Comparison of ENCODE assay signal across 24 cellular contexts in genomic region chr1:30313176-30313575, GRCh38.
"Had no signal": no experiment of that assay in that cellular context is flagged by ENCODE, and none has a peak within 500 bp of the region (broad histone marks: within the 10 kb centered on the region; RNA-seq: fewer than 3 reads in every experiment).

No MANE protein-coding gene starts in this region.

- H3K9me3 ChIP-seq: breast epithelium, left lung, ovary, prostate gland, vagina had no signal

- H3K4me1 Mint-ChIP-seq: activated B cell treated with CpG ODN at 0.5 μM for 24 hours; activated CD4-positive, alpha-beta T cell treated with anti-CD3 and anti-CD28 coated beads for 36 hours; activated naive CD8-positive, alpha-beta T cell treated with anti-CD3 and anti-CD28 coated beads for 36 hours; activated T-helper 17 cell treated with anti-CD3 and anti-CD28 coated beads, Interleukin-2, amount 50 U/mL, for 72 hours; central memory CD8-positive, alpha-beta T cell; naive thymus-derived CD4-positive, alpha-beta T cell; stimulated activated effector memory CD8-positive, alpha-beta T cell treated with anti-CD3 and anti-CD28 coated beads, Interleukin-12 subunit alpha, Interleukin-12 subunit beta, amount 100 ng/mL, for 72 hours; stimulated activated naive CD8-positive, alpha-beta T cell treated with anti-CD3 and anti-CD28 coated beads, Interleukin-15, amount 100 ng/mL, for 72 hours had no signal

- H3K36me3 ChIP-seq: breast epithelium, left lung, ovary, prostate gland, tibial nerve, vagina had no signal

- H3K9me3 Mint-ChIP-seq: activated B cell treated with CpG ODN at 0.5 μM for 24 hours; activated naive CD8-positive, alpha-beta T cell treated with anti-CD3 and anti-CD28 coated beads for 36 hours; activated T-cell treated with anti-CD3 and anti-CD28 coated beads, Interleukin-2, amount 50 U/mL, for 24 hours; activated T-helper 17 cell treated with anti-CD3 and anti-CD28 coated beads, Interleukin-2, amount 50 U/mL, for 72 hours; central memory CD8-positive, alpha-beta T cell; stimulated activated effector memory CD8-positive, alpha-beta T cell treated with anti-CD3 and anti-CD28 coated beads, Interleukin-12 subunit alpha, Interleukin-12 subunit beta, amount 100 ng/mL, for 72 hours; stimulated activated naive CD8-positive, alpha-beta T cell treated with anti-CD3 and anti-CD28 coated beads, Interleukin-15, amount 100 ng/mL, for 72 hours had no signal

- H3K4me3 ChIP-seq: breast epithelium, left lung, lung, ovary, prostate gland, tibial nerve, vagina had no signal

- DNase-seq: activated B cell treated with CpG ODN at 0.5 μM for 24 hours; activated CD4-positive, alpha-beta T cell treated with anti-CD3 and anti-CD28 coated beads for 36 hours; activated CD4-positive, alpha-beta T cell treated with anti-CD3 and anti-CD28 coated beads, Interleukin-2, amount 50 U/mL, for 4 hours; activated naive CD8-positive, alpha-beta T cell treated with anti-CD3 and anti-CD28 coated beads for 36 hours; activated T-cell treated with anti-CD3 and anti-CD28 coated beads, Interleukin-2, amount 50 U/mL, for 24 hours; cortex of kidney; kidney; left lung; naive thymus-derived CD4-positive, alpha-beta T cell; ovary; right cardiac atrium; stimulated activated CD4-positive, alpha-beta T cell treated with anti-CD3 and anti-CD28 coated beads, Interleukin-12 subunit alpha, Interleukin-12 subunit beta, amount 100 ng/mL, for 4 hours; stimulated activated CD4-positive, alpha-beta T cell treated with anti-CD3 and anti-CD28 coated beads, Interleukin-1b, Interleukin-23, amount 100 ng/mL, for 48 hours; stimulated activated naive CD8-positive, alpha-beta T cell treated with anti-CD3 and anti-CD28 coated beads, Interleukin-15, amount 100 ng/mL, for 72 hours; T-helper 17 cell had no signal

- H3K27ac ChIP-seq: breast epithelium, epithelial cell of prostate, left lung, ovary, prostate gland, tibial nerve, vagina had no signal

- H3K36me3 Mint-ChIP-seq: activated naive CD8-positive, alpha-beta T cell treated with anti-CD3 and anti-CD28 coated beads for 36 hours; naive thymus-derived CD4-positive, alpha-beta T cell; stimulated activated effector memory CD8-positive, alpha-beta T cell treated with anti-CD3 and anti-CD28 coated beads, Interleukin-12 subunit alpha, Interleukin-12 subunit beta, amount 100 ng/mL, for 72 hours had no signal

- H3K4me1 ChIP-seq: breast epithelium, left lung, prostate gland, tibial nerve, vagina had no signal

- H3K27me3 ChIP-seq: ovary, vagina had no signal

- H3K4me3 Mint-ChIP-seq: activated B cell treated with CpG ODN at 0.5 μM for 24 hours; activated CD4-positive, alpha-beta T cell treated with anti-CD3 and anti-CD28 coated beads for 36 hours; activated naive CD8-positive, alpha-beta T cell treated with anti-CD3 and anti-CD28 coated beads for 36 hours; activated T-cell treated with anti-CD3 and anti-CD28 coated beads, Interleukin-2, amount 50 U/mL, for 24 hours; activated T-helper 17 cell treated with anti-CD3 and anti-CD28 coated beads, Interleukin-2, amount 50 U/mL, for 72 hours; central memory CD8-positive, alpha-beta T cell; naive thymus-derived CD4-positive, alpha-beta T cell; stimulated activated effector memory CD8-positive, alpha-beta T cell treated with anti-CD3 and anti-CD28 coated beads, Interleukin-12 subunit alpha, Interleukin-12 subunit beta, amount 100 ng/mL, for 72 hours; stimulated activated naive CD8-positive, alpha-beta T cell treated with anti-CD3 and anti-CD28 coated beads, Interleukin-15, amount 100 ng/mL, for 72 hours; T-helper 17 cell had no signal

- H3K27ac Mint-ChIP-seq: activated B cell treated with CpG ODN at 0.5 μM for 24 hours; activated CD4-positive, alpha-beta T cell treated with anti-CD3 and anti-CD28 coated beads for 36 hours; activated naive CD8-positive, alpha-beta T cell treated with anti-CD3 and anti-CD28 coated beads for 36 hours; activated T-cell treated with anti-CD3 and anti-CD28 coated beads, Interleukin-2, amount 50 U/mL, for 24 hours; activated T-helper 17 cell treated with anti-CD3 and anti-CD28 coated beads, Interleukin-2, amount 50 U/mL, for 72 hours; naive thymus-derived CD4-positive, alpha-beta T cell; stimulated activated effector memory CD8-positive, alpha-beta T cell treated with anti-CD3 and anti-CD28 coated beads, Interleukin-12 subunit alpha, Interleukin-12 subunit beta, amount 100 ng/mL, for 72 hours; stimulated activated naive CD8-positive, alpha-beta T cell treated with anti-CD3 and anti-CD28 coated beads, Interleukin-15, amount 100 ng/mL, for 72 hours; T-helper 17 cell had no signal

- ATAC-seq: activated CD4-positive, alpha-beta T cell treated with anti-CD3 and anti-CD28 coated beads for 36 hours; activated T-helper 17 cell treated with anti-CD3 and anti-CD28 coated beads, Interleukin-2, amount 50 U/mL, for 72 hours; left lung; naive thymus-derived CD4-positive, alpha-beta T cell; right cardiac atrium; stimulated activated effector memory CD8-positive, alpha-beta T cell treated with anti-CD3 and anti-CD28 coated beads, Interleukin-12 subunit alpha, Interleukin-12 subunit beta, amount 100 ng/mL, for 72 hours; stimulated activated naive CD8-positive, alpha-beta T cell treated with anti-CD3 and anti-CD28 coated beads, Interleukin-15, amount 100 ng/mL, for 72 hours; T-helper 17 cell had no signal
